Comparison of ENCODE assay signal across 37 cellular contexts in genomic region chr4:122091836-122092235, GRCh38.
"Had no signal": no experiment of that assay in that cellular context is flagged by ENCODE, and none has a peak within 500 bp of the region (broad histone marks: within the 10 kb centered on the region; RNA-seq: fewer than 3 reads in every experiment).

No MANE protein-coding gene starts in this region.

- H3K27ac Mint-ChIP-seq: activated naive CD4-positive, alpha-beta T cell treated with anti-CD3 and anti-CD28 coated beads for 36 hours; activated naive CD4-positive, alpha-beta T cell treated with anti-CD3 and anti-CD28 coated beads, Interleukin-2, amount 10 ng/mL, durations not matched to agents 7 days and 5 days; activated naive CD4-positive, alpha-beta T cell treated with anti-CD3 and anti-CD28 coated beads, Interleukin-2, amount 50 U/mL, for 24 hours; activated naive CD4-positive, alpha-beta T cell treated with anti-CD3 and anti-CD28 coated beads, Interleukin-2, amount 50 U/mL, for 72 hours; activated naive CD8-positive, alpha-beta T cell; activated naive CD8-positive, alpha-beta T cell treated with anti-CD3 and anti-CD28 coated beads for 36 hours; activated naive CD8-positive, alpha-beta T cell treated with anti-CD3 and anti-CD28 coated beads, Interleukin-2, amount 10 ng/mL, durations not matched to agents 7 days and 5 days; activated naive CD8-positive, alpha-beta T cell treated with anti-CD3 and anti-CD28 coated beads, Interleukin-2, amount 50 U/mL, for 24 hours; activated T-cell treated with anti-CD3 and anti-CD28 coated beads, Interleukin-2, amount 50 U/mL, for 24 hours; activated T-cell treated with anti-CD3 and anti-CD28 coated beads, Interleukin-2, amount 50 U/mL, for 72 hours; activated T-helper 1 cell treated with anti-CD3 and anti-CD28 coated beads, Interleukin-12 subunit alpha, Interleukin-12 subunit beta, Interleukin-2, Interleukin-4 antibody, amounts not matched to agents 30 ng/mL and 10 ng/mL and 1 ng/mL, durations not matched to agents 14 hours and 24 hours and 36 hours; activated T-helper 17 cell treated with anti-CD3 and anti-CD28 coated beads, Interleukin-2, amount 50 U/mL, for 72 hours; activated T-helper 2 cell treated with anti-CD3 and anti-CD28 coated beads, Interferon-gamma antibody, Interleukin-2, Interleukin-4, amounts not matched to agents 10 μg/mL and 5 μg/mL and 100 μg/mL, durations not matched to agents 14 hours and 24 hours and 36 hours had no signal

- H3K9me3 Mint-ChIP-seq: activated naive CD4-positive, alpha-beta T cell treated with anti-CD3 and anti-CD28 coated beads for 36 hours; activated naive CD4-positive, alpha-beta T cell treated with anti-CD3 and anti-CD28 coated beads, Interleukin-2, amount 10 ng/mL, durations not matched to agents 7 days and 5 days; activated naive CD4-positive, alpha-beta T cell treated with anti-CD3 and anti-CD28 coated beads, Interleukin-2, amount 50 U/mL, for 24 hours; activated naive CD4-positive, alpha-beta T cell treated with anti-CD3 and anti-CD28 coated beads, Interleukin-2, amount 50 U/mL, for 72 hours; activated naive CD8-positive, alpha-beta T cell treated with anti-CD3 and anti-CD28 coated beads for 36 hours; activated naive CD8-positive, alpha-beta T cell treated with anti-CD3 and anti-CD28 coated beads, Interleukin-2, amount 10 ng/mL, durations not matched to agents 7 days and 5 days; activated naive CD8-positive, alpha-beta T cell treated with anti-CD3 and anti-CD28 coated beads, Interleukin-2, amount 50 U/mL, for 24 hours; activated T-cell treated with anti-CD3 and anti-CD28 coated beads, Interleukin-2, amount 50 U/mL, for 24 hours; activated T-cell treated with anti-CD3 and anti-CD28 coated beads, Interleukin-2, amount 50 U/mL, for 4 hours; activated T-cell treated with anti-CD3 and anti-CD28 coated beads, Interleukin-2, amount 50 U/mL, for 72 hours; activated T-helper 1 cell treated with anti-CD3 and anti-CD28 coated beads, Interleukin-12 subunit alpha, Interleukin-12 subunit beta, Interleukin-2, Interleukin-4 antibody, amounts not matched to agents 30 ng/mL and 10 ng/mL and 1 ng/mL, durations not matched to agents 14 hours and 24 hours and 36 hours; activated T-helper 17 cell treated with anti-CD3 and anti-CD28 coated beads, Interleukin-2, amount 50 U/mL, for 72 hours; activated T-helper 2 cell treated with anti-CD3 and anti-CD28 coated beads, Interferon-gamma antibody, Interleukin-2, Interleukin-4, amounts not matched to agents 10 μg/mL and 5 μg/mL and 100 μg/mL, durations not matched to agents 14 hours and 24 hours and 36 hours; brain; central memory CD8-positive, alpha-beta T cell had no signal

- H3K4me3 Mint-ChIP-seq: activated naive CD4-positive, alpha-beta T cell treated with anti-CD3 and anti-CD28 coated beads for 36 hours; activated naive CD4-positive, alpha-beta T cell treated with anti-CD3 and anti-CD28 coated beads, Interleukin-2, amount 10 ng/mL, durations not matched to agents 7 days and 5 days; activated naive CD4-positive, alpha-beta T cell treated with anti-CD3 and anti-CD28 coated beads, Interleukin-2, amount 50 U/mL, for 24 hours; activated naive CD8-positive, alpha-beta T cell; activated naive CD8-positive, alpha-beta T cell treated with anti-CD3 and anti-CD28 coated beads for 36 hours; activated naive CD8-positive, alpha-beta T cell treated with anti-CD3 and anti-CD28 coated beads, Interleukin-2, amount 10 ng/mL, durations not matched to agents 7 days and 5 days; activated naive CD8-positive, alpha-beta T cell treated with anti-CD3 and anti-CD28 coated beads, Interleukin-2, amount 50 U/mL, for 24 hours; activated T-cell treated with anti-CD3 and anti-CD28 coated beads, Interleukin-2, amount 50 U/mL, for 24 hours; activated T-cell treated with anti-CD3 and anti-CD28 coated beads, Interleukin-2, amount 50 U/mL, for 4 hours; activated T-cell treated with anti-CD3 and anti-CD28 coated beads, Interleukin-2, amount 50 U/mL, for 72 hours; activated T-helper 1 cell treated with anti-CD3 and anti-CD28 coated beads, Interleukin-12 subunit alpha, Interleukin-12 subunit beta, Interleukin-2, Interleukin-4 antibody, amounts not matched to agents 30 ng/mL and 10 ng/mL and 1 ng/mL, durations not matched to agents 14 hours and 24 hours and 36 hours; activated T-helper 17 cell treated with anti-CD3 and anti-CD28 coated beads, Interleukin-2, amount 50 U/mL, for 72 hours; brain; central memory CD8-positive, alpha-beta T cell had no signal

- H3K4me1 ChIP-seq: adrenal gland, ascending aorta, body of pancreas, breast epithelium had no signal

- H3K9me3 ChIP-seq: adrenal gland, ascending aorta, body of pancreas, breast epithelium had no signal

- ATAC-seq: activated naive CD4-positive, alpha-beta T cell treated with anti-CD3 and anti-CD28 coated beads, Interleukin-2, amount 50 U/mL, for 72 hours; activated naive CD8-positive, alpha-beta T cell treated with anti-CD3 and anti-CD28 coated beads, Interleukin-2, amount 50 U/mL, for 24 hours; activated T-cell treated with anti-CD3 and anti-CD28 coated beads, Interleukin-2, amount 50 U/mL, for 4 hours; activated T-cell treated with anti-CD3 and anti-CD28 coated beads, Interleukin-2, amount 50 U/mL, for 72 hours; activated T-helper 17 cell treated with anti-CD3 and anti-CD28 coated beads, Interleukin-2, amount 50 U/mL, for 72 hours; body of pancreas had no signal

- H3K36me3 Mint-ChIP-seq: activated naive CD4-positive, alpha-beta T cell treated with anti-CD3 and anti-CD28 coated beads, Interleukin-2, amount 10 ng/mL, durations not matched to agents 7 days and 5 days; activated naive CD4-positive, alpha-beta T cell treated with anti-CD3 and anti-CD28 coated beads, Interleukin-2, amount 50 U/mL, for 24 hours; activated naive CD4-positive, alpha-beta T cell treated with anti-CD3 and anti-CD28 coated beads, Interleukin-2, amount 50 U/mL, for 72 hours; activated naive CD8-positive, alpha-beta T cell; activated naive CD8-positive, alpha-beta T cell treated with anti-CD3 and anti-CD28 coated beads for 36 hours; activated naive CD8-positive, alpha-beta T cell treated with anti-CD3 and anti-CD28 coated beads, Interleukin-2, amount 10 ng/mL, durations not matched to agents 7 days and 5 days; brain had no signal

- H3K27me3 Mint-ChIP-seq: activated naive CD8-positive, alpha-beta T cell treated with anti-CD3 and anti-CD28 coated beads for 36 hours had no signal

- H3K27ac ChIP-seq: adrenal gland, ascending aorta, body of pancreas, brain microvascular endothelial cell, breast epithelium, cardiac muscle cell had no signal

- H3K36me3 ChIP-seq: adrenal gland, ascending aorta, brain microvascular endothelial cell, breast epithelium, cardiac muscle cell had no signal

- H3K27me3 ChIP-seq: adrenal gland, ascending aorta, body of pancreas, brain microvascular endothelial cell, breast epithelium, cardiac muscle cell had no signal

- DNase-seq: activated effector memory CD4-positive, alpha-beta T cell treated with anti-CD3 and anti-CD28 coated beads, Interleukin-2, amount 50 U/mL, for 16 hours; activated effector memory CD4-positive, alpha-beta T cell treated with Interleukin-2 at 50 U/mL for 16 hours; activated gamma-delta T cell treated with Interleukin-2 at 50 U/mL for 16 hours; activated naive CD4-positive, alpha-beta T cell; activated naive CD4-positive, alpha-beta T cell treated with anti-CD3 and anti-CD28 coated beads for 36 hours; activated naive CD4-positive, alpha-beta T cell treated with anti-CD3 and anti-CD28 coated beads, Interleukin-2, amount 10 ng/mL, durations not matched to agents 7 days and 5 days; activated naive CD4-positive, alpha-beta T cell treated with anti-CD3 and anti-CD28 coated beads, Interleukin-2, amount 50 U/mL, for 16 hours; activated naive CD8-positive, alpha-beta T cell treated with anti-CD3 and anti-CD28 coated beads for 36 hours; activated naive CD8-positive, alpha-beta T cell treated with anti-CD3 and anti-CD28 coated beads, Interleukin-2, amount 10 ng/mL, durations not matched to agents 7 days and 5 days; activated naive CD8-positive, alpha-beta T cell treated with anti-CD3 and anti-CD28 coated beads, Interleukin-2, amount 50 U/mL, for 24 hours; activated T-cell treated with anti-CD3 and anti-CD28 coated beads for 4 hours; activated T-cell treated with anti-CD3 and anti-CD28 coated beads, Interleukin-2, amount 50 U/mL, for 1 hour; activated T-cell treated with anti-CD3 and anti-CD28 coated beads, Interleukin-2, amount 50 U/mL, for 24 hours; activated T-cell treated with anti-CD3 and anti-CD28 coated beads, Interleukin-2, amount 50 U/mL, for 4 hours; activated T-cell treated with anti-CD3 and anti-CD28 coated beads, Interleukin-2, amount 50 U/mL, for 48 hours; activated T-cell treated with anti-CD3 and anti-CD28 coated beads, Interleukin-2, amount 50 U/mL, for 72 hours; adrenal gland; amniotic stem cell; amygdala; anterior cingulate cortex; aorta; body of pancreas; brain microvascular endothelial cell; caudate nucleus; central memory CD4-positive, alpha-beta T cell; cerebellar nuclear complex had no signal

- H3K4me3 ChIP-seq: adrenal gland, ascending aorta, body of pancreas, breast epithelium, cardiac muscle cell had no signal

- H3K4me1 Mint-ChIP-seq: activated naive CD4-positive, alpha-beta T cell treated with anti-CD3 and anti-CD28 coated beads, Interleukin-2, amount 10 ng/mL, durations not matched to agents 7 days and 5 days; activated naive CD4-positive, alpha-beta T cell treated with anti-CD3 and anti-CD28 coated beads, Interleukin-2, amount 50 U/mL, for 24 hours; activated naive CD8-positive, alpha-beta T cell treated with anti-CD3 and anti-CD28 coated beads for 36 hours; activated naive CD8-positive, alpha-beta T cell treated with anti-CD3 and anti-CD28 coated beads, Interleukin-2, amount 10 ng/mL, durations not matched to agents 7 days and 5 days; activated naive CD8-positive, alpha-beta T cell treated with anti-CD3 and anti-CD28 coated beads, Interleukin-2, amount 50 U/mL, for 24 hours; activated T-helper 17 cell treated with anti-CD3 and anti-CD28 coated beads, Interleukin-2, amount 50 U/mL, for 72 hours; central memory CD8-positive, alpha-beta T cell had no signal
